26 cellular contexts compared by ENCODE assay signal in the genomic region with DNA sequence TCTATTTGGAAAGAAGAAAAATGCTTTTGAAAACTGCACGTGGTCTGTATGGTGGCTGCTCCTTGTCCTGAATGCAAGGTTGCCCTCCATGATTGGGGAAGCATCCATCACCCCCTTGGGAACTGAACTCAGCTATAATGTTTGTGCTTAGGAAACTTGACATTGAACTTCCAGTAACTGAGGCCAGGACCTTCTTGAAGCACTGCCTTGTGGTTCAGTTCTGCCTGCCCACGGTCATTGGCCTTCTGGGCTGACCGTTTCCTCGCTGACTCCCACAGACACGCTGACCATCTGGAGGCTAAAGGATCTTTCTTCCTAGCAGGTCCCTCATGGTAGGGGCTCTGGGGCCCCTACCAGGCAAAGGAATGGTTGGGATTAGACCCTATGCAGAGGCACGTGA.
"Had no signal": no experiment of that assay in that cellular context is flagged by ENCODE, and none has a peak within 500 bp of the region (broad histone marks: within the 10 kb centered on the region; RNA-seq: fewer than 3 reads in every experiment).

No MANE protein-coding gene starts in this region.

- H3K27ac Mint-ChIP-seq: activated CD4-positive, alpha-beta T cell treated with anti-CD3 and anti-CD28 coated beads for 36 hours; activated CD8-positive, alpha-beta T cell treated with anti-CD3 and anti-CD28 coated beads, Interleukin-2, amount 10 ng/mL, durations not matched to agents 7 days and 5 days; activated naive CD8-positive, alpha-beta T cell; activated naive CD8-positive, alpha-beta T cell treated with anti-CD3 and anti-CD28 coated beads, Interleukin-2, amount 50 U/mL, for 24 hours; activated T-cell treated with anti-CD3 and anti-CD28 coated beads, Interleukin-2, amount 50 U/mL, for 24 hours; T-helper 2 cell treated with Interferon-gamma antibody and Interleukin-4, amounts not matched to agents 5 μg/mL and 100 μg/mL, for 36 hours; WTC11 had no signal

- H3K4me1 Mint-ChIP-seq: WTC11 had no signal

- DNase-seq: activated CD4-positive, alpha-beta T cell treated with anti-CD3 and anti-CD28 coated beads for 36 hours; activated CD4-positive, alpha-beta T cell treated with anti-CD3 and anti-CD28 coated beads, Interleukin-2, amount 10 ng/mL, durations not matched to agents 7 days and 5 days; activated CD4-positive, alpha-beta T cell treated with anti-CD3 and anti-CD28 coated beads, Interleukin-2, amount 50 U/mL, for 48 hours; activated CD8-positive, alpha-beta T cell treated with anti-CD3 and anti-CD28 coated beads, Interleukin-2, amount 10 ng/mL, durations not matched to agents 7 days and 5 days; activated naive CD4-positive, alpha-beta T cell treated with anti-CD3 and anti-CD28 coated beads, Interleukin-2, amount 10 ng/mL, durations not matched to agents 7 days and 5 days; activated naive CD8-positive, alpha-beta T cell treated with anti-CD3 and anti-CD28 coated beads, Interleukin-2, amount 50 U/mL, for 24 hours; activated T-cell treated with anti-CD3 and anti-CD28 coated beads, Interleukin-2, amount 50 U/mL, for 24 hours; anterior cingulate cortex; caudate nucleus; Kasumi-1; MG63; NCI-H1048; NCI-H1436; NCI-H1694; NCI-H1930; NCI-H226; NCI-H446 treated with DMSO at 0.1 percent for 48 hours; NCI-H524 had no signal

- H3K4me3 Mint-ChIP-seq: activated CD4-positive, alpha-beta T cell treated with anti-CD3 and anti-CD28 coated beads for 36 hours; activated CD4-positive, alpha-beta T cell treated with anti-CD3 and anti-CD28 coated beads, Interleukin-2, amount 10 ng/mL, durations not matched to agents 7 days and 5 days; activated CD8-positive, alpha-beta T cell treated with anti-CD3 and anti-CD28 coated beads, Interleukin-2, amount 10 ng/mL, durations not matched to agents 7 days and 5 days; activated naive CD4-positive, alpha-beta T cell treated with anti-CD3 and anti-CD28 coated beads, Interleukin-2, amount 10 ng/mL, durations not matched to agents 7 days and 5 days; activated naive CD8-positive, alpha-beta T cell; activated naive CD8-positive, alpha-beta T cell treated with anti-CD3 and anti-CD28 coated beads, Interleukin-2, amount 50 U/mL, for 24 hours; activated T-cell treated with anti-CD3 and anti-CD28 coated beads, Interleukin-2, amount 50 U/mL, for 24 hours; WTC11 had no signal

- H3K36me3 ChIP-seq: MG63, SJCRH30 had no signal

- H3K9me3 ChIP-seq: MG63, SJCRH30 had no signal

- H3K27ac ChIP-seq: SK-N-MC had no signal

- FAIRE-seq: TTC549 had no signal

- H3K27me3 ChIP-seq: MG63, SJCRH30 had no signal

- ATAC-seq: activated CD4-positive, alpha-beta T cell treated with anti-CD3 and anti-CD28 coated beads for 36 hours; activated CD4-positive, CD25-positive, alpha-beta regulatory T cell treated with anti-CD3 and anti-CD28 coated beads, Interleukin-2, amount 50 U/mL, for 24 hours; activated CD8-positive, alpha-beta T cell treated with anti-CD3 and anti-CD28 coated beads, Interleukin-2, amount 10 ng/mL, durations not matched to agents 7 days and 5 days; activated naive CD8-positive, alpha-beta T cell treated with anti-CD3 and anti-CD28 coated beads, Interleukin-2, amount 50 U/mL, for 24 hours; Panc1; WTC11 had no signal

- H3K4me3 ChIP-seq: MG63, SJCRH30, SK-N-MC had no signal

- H3K27me3 Mint-ChIP-seq: activated CD4-positive, alpha-beta T cell treated with anti-CD3 and anti-CD28 coated beads for 36 hours; activated CD4-positive, alpha-beta T cell treated with anti-CD3 and anti-CD28 coated beads, Interleukin-2, amount 10 ng/mL, durations not matched to agents 7 days and 5 days; activated naive CD8-positive, alpha-beta T cell; activated naive CD8-positive, alpha-beta T cell treated with anti-CD3 and anti-CD28 coated beads, Interleukin-2, amount 50 U/mL, for 24 hours; activated T-cell treated with anti-CD3 and anti-CD28 coated beads, Interleukin-2, amount 50 U/mL, for 24 hours had no signal
